In genomic region chr3:111668321-111668720, GRCh38 we compare ENCODE assay signal across 16 cellular contexts. TPM values are rescaled to one million over a fixed set of nuclear protein-coding genes. Genes with fewer than 3 reads are reported as not detected.
DNase-seq lines count a peak whose midpoint lies in the region; ATAC-seq, FAIRE-seq and TF ChIP-seq lines count a peak whose summit lies in the region.
"Had no signal": no experiment of that assay in that cellular context is flagged by ENCODE, and none has a peak within 500 bp of the region (broad histone marks: within the 10 kb centered on the region; RNA-seq: fewer than 3 reads in every experiment).

No MANE protein-coding gene starts in this region.

- H3K9me3 Mint-ChIP-seq in T-helper 1 cell treated with Interleukin-12 subunit alpha and Interleukin-12 subunit beta and Interleukin-4 antibody, amounts not matched to agents 30 μg/mL and 1 μg/mL, for 36 hours: peaks cover 16% of the 10 kb centered on the region
- H3K9me3 Mint-ChIP-seq in activated B cell treated with CpG ODN at 0.5 μM for 24 hours (peaks cover 5% of the 10 kb centered on the region), memory B cell (no peaks in the 10 kb centered on the region)
- H3K9me3 Mint-ChIP-seq: activated naive CD4-positive, alpha-beta T cell treated with anti-CD3 and anti-CD28 coated beads, Interleukin-2, amount 50 U/mL, for 24 hours had no signal

- H3K36me3 ChIP-seq in GM23248 (ENCODE audit: low read depth) (no peaks in the 10 kb centered on the region), body of pancreas (replicated peaks in 1 of 2; ENCODE audit: insufficient read depth in 1 of 2, low read depth in 2 of 2) (no peaks in the 10 kb centered on the region), HepG2 (replicated peaks in 1 of 2; ENCODE audit: control insufficient read depth in 1 of 2, insufficient read depth in 2 of 2, low read length in 2 of 2) (no peaks in the 10 kb centered on the region)
- H3K36me3 ChIP-seq: stomach, upper lobe of right lung had no signal

- CTCF ChIA-PET in activated B cell treated with CpG ODN at 0.5 μM for 24 hours (lab: Charles Lee) (interaction anchor here (0.9 to 5.5 kb wide), 15 partner anchors 9 to 375 kb away, joined by 3 to 34 read pairs (median 6); partner anchors contain the start of genes ABHD10 and PHLDB2), HepG2 (lab: Yijun Ruan, JAX; ENCODE audit: low intra/inter-chr PET ratio, low total read pairs) (interaction anchor here (1.3 to 3.2 kb wide), 5 partner anchors 24 to 345 kb away, joined by 5 to 48 read pairs (median 9); no protein-coding TSS in a partner anchor)

- no TSS peak for BruUV-seq in HepG2 (replicated peaks; lab: Mats Ljungman, UMichigan)

- DNase-seq in T-helper 1 cell (no peak), GM23248 (no peak), activated B cell treated with CpG ODN at 0.5 μM for 24 hours (no peak), memory B cell (ENCODE audit: low spot score in 2 of 2) (no peak), body of pancreas (no peak), HepG2 (ENCODE audit: low spot score) (no peak), cerebellar cortex (ENCODE audit: low spot score) (no peak)
- DNase-seq: 8988T, H9, retina, stomach, upper lobe of right lung had no signal

- H3K27ac ChIP-seq in GM23248: no peak overlapping the region
- H3K27ac ChIP-seq in body of pancreas: no peak overlapping the region
- H3K27ac ChIP-seq in HepG2 (ENCODE audit: extremely low read length, insufficient read depth, low read length): no peak overlapping the region

- no peaks in the 10 kb centered on the region for H3K79me2 ChIP-seq in GM23248 (ENCODE audit: insufficient read depth)
- H3K79me2 ChIP-seq in HepG2 (ENCODE audit: insufficient read depth, low read length): no peaks in the 10 kb centered on the region

- H3K27ac Mint-ChIP-seq in T-helper 1 cell treated with Interleukin-12 subunit alpha and Interleukin-12 subunit beta and Interleukin-4 antibody, amounts not matched to agents 30 μg/mL and 1 μg/mL, for 36 hours: peak overlapping the region; percentile 80
- H3K27ac Mint-ChIP-seq in activated B cell treated with CpG ODN at 0.5 μM for 24 hours (peak overlapping the region; percentile 74), memory B cell (peak overlapping the region; percentile 87)
- H3K27ac Mint-ChIP-seq: H9, WTC11 had no signal

- intact Hi-C loops in activated B cell treated with CpG ODN at 0.5 μM for 24 hours (cut with micrococcal nuclease) (loop anchor here (1.0 to 5.0 kb wide), 3 partner anchors 121 to 374 kb away; partner anchors contain the start of gene ABHD10), body of pancreas (cut with DNase I) (no loop called here), HepG2 (cut with micrococcal nuclease; ENCODE audit: unreplicated experiment) (no loop called here)

- in situ Hi-C loops in GM23248 (cut with MboI) (no loop called here), HepG2 (cut with HindIII; ENCODE audit: extremely low pct_ligation_motif_present, low pct_unique_long_range_greater_than_20kb) (no loop called here)

- no peak overlapping the region for H3K4me3 Mint-ChIP-seq in T-helper 1 cell treated with Interleukin-12 subunit alpha and Interleukin-12 subunit beta and Interleukin-4 antibody, amounts not matched to agents 30 μg/mL and 1 μg/mL, for 36 hours
- H3K4me3 Mint-ChIP-seq in activated B cell treated with CpG ODN at 0.5 μM for 24 hours (no peak overlapping the region), memory B cell (no peak overlapping the region)
- H3K4me3 Mint-ChIP-seq: H9, WTC11 had no signal

- TF ChIP-seq RAD21 in HepG2 (CRISPR knock-in tag; IDR thresholded peaks at IDR 0.05): no peak

- no peaks in the 10 kb centered on the region for H3K27me3 Mint-ChIP-seq in T-helper 1 cell treated with Interleukin-12 subunit alpha and Interleukin-12 subunit beta and Interleukin-4 antibody, amounts not matched to agents 30 μg/mL and 1 μg/mL, for 36 hours (ENCODE audit: low read depth)
- no peaks in the 10 kb centered on the region for H3K27me3 Mint-ChIP-seq in activated B cell treated with CpG ODN at 0.5 μM for 24 hours
- H3K27me3 Mint-ChIP-seq in memory B cell: no peaks in the 10 kb centered on the region
- H3K27me3 Mint-ChIP-seq: activated naive CD4-positive, alpha-beta T cell treated with anti-CD3 and anti-CD28 coated beads, Interleukin-2, amount 50 U/mL, for 24 hours had no signal

- H3F3A ChIP-seq in GM23248 (ENCODE audit: insufficient read depth): peaks cover 22% of the 10 kb centered on the region

- no peak for FAIRE-seq in HepG2 (lab: Jason Lieb, UNC)

- H2AFZ ChIP-seq in GM23248 (no peak overlapping the region), HepG2 (ENCODE audit: low read length) (no peak overlapping the region)

- H3K27me3 ChIP-seq in GM23248 (replicated peaks; ENCODE audit: insufficient read depth): no peaks in the 10 kb centered on the region
- H3K27me3 ChIP-seq in body of pancreas: no peaks in the 10 kb centered on the region
- no peaks in the 10 kb centered on the region; a peak in 1 of 5 replicates for H3K27me3 ChIP-seq in HepG2 (ENCODE audit: control insufficient read depth in 1 of 2, insufficient read depth in 2 of 2, low read length in 2 of 2)
- H3K27me3 ChIP-seq: stomach, upper lobe of right lung had no signal

- H3K4me3 ChIP-seq in GM23248 (no peak overlapping the region), body of pancreas (no peak overlapping the region), HepG2 (replicated peaks in 1 of 3; ENCODE audit: insufficient read depth in 1 of 3, low read depth in 2 of 3, low read length in 3 of 3) (no peak overlapping the region)
- H3K4me3 ChIP-seq: lung, stomach, upper lobe of right lung had no signal

- H3K9me2 ChIP-seq in GM23248 (ENCODE audit: insufficient read depth): no peaks in the 10 kb centered on the region

- H3K9me3 ChIP-seq in GM23248 (ENCODE audit: low read depth) (no peaks in the 10 kb centered on the region), body of pancreas (no peaks in the 10 kb centered on the region), HepG2 (ENCODE audit: low read length) (no peaks in the 10 kb centered on the region)
- H3K9me3 ChIP-seq: stomach, upper lobe of right lung had no signal

- peaks cover 42% of the 10 kb centered on the region for H3K36me3 Mint-ChIP-seq in T-helper 1 cell treated with Interleukin-12 subunit alpha and Interleukin-12 subunit beta and Interleukin-4 antibody, amounts not matched to agents 30 μg/mL and 1 μg/mL, for 36 hours (ENCODE audit: low read depth)
- H3K36me3 Mint-ChIP-seq in activated B cell treated with CpG ODN at 0.5 μM for 24 hours (ENCODE audit: low read depth) (peaks cover 7% of the 10 kb centered on the region), memory B cell (peaks cover 4% of the 10 kb centered on the region)

- H3K4me1 Mint-ChIP-seq in T-helper 1 cell treated with Interleukin-12 subunit alpha and Interleukin-12 subunit beta and Interleukin-4 antibody, amounts not matched to agents 30 μg/mL and 1 μg/mL, for 36 hours (ENCODE audit: low read depth): peaks cover 62% of the 10 kb centered on the region
- H3K4me1 Mint-ChIP-seq in activated B cell treated with CpG ODN at 0.5 μM for 24 hours: peaks cover 35% of the 10 kb centered on the region
- peaks cover 13% of the 10 kb centered on the region for H3K4me1 Mint-ChIP-seq in memory B cell

- TF ChIP-seq POLR2A in body of pancreas (IDR thresholded peaks at IDR 0.05) (no peak), HepG2 (IDR thresholded peaks at IDR 0.05; ENCODE audit: insufficient read depth in 1 of 2, low read depth in 2 of 2, low read length in 2 of 2) (no peak)

- POLR2A ChIA-PET in activated B cell treated with CpG ODN at 0.5 μM for 24 hours (lab: Charles Lee): interaction anchor here (0.6 to 2.1 kb wide), 10 partner anchors 9 to 331 kb away, joined by 3 to 13 read pairs (median 7); partner anchors contain the start of gene ABHD10
- POLR2A ChIA-PET in HepG2 (lab: Yijun Ruan, JAX): no interaction called here

- H3K4me2 ChIP-seq in GM23248 (ENCODE audit: unreplicated experiment) (no peak overlapping the region), HepG2 (ENCODE audit: low read depth, low read length) (no peak overlapping the region)

- H3K9ac ChIP-seq in GM23248: 0 out of 2 replicates have a peak overlapping the region, but pooled peaks have one; percentile 1
- H3K9ac ChIP-seq in HepG2 (ENCODE audit: insufficient read depth, low read depth, low read length): no peak overlapping the region

- no peak for TF ChIP-seq CTCF in activated B cell treated with CpG ODN at 0.5 μM for 24 hours (IDR thresholded peaks at IDR 0.05)
- no peak for TF ChIP-seq CTCF in body of pancreas (IDR thresholded peaks at IDR 0.05)
- no peak for TF ChIP-seq CTCF in HepG2 (CRISPR knock-in tag; IDR thresholded peaks at IDR 0.05)

- TF ChIP-seq EP300 in HepG2 (IDR thresholded peaks at IDR 0.05; ENCODE audit: low read depth in 2 of 2, low read length in 2 of 2): no peak
- TF ChIP-seq EP300 in HepG2 (CRISPR knock-in tag; IDR thresholded peaks at IDR 0.05; ENCODE audit: borderline replicate concordance): no peak

- peaks cover 35% of the 10 kb centered on the region for H3K4me1 ChIP-seq in GM23248 (ENCODE audit: insufficient read depth)
- peaks cover 1% of the 10 kb centered on the region for H3K4me1 ChIP-seq in body of pancreas
- H3K4me1 ChIP-seq in HepG2 (ENCODE audit: insufficient read depth, low read length): peaks cover 3% of the 10 kb centered on the region

- ATAC-seq in activated B cell treated with CpG ODN at 0.5 μM for 24 hours (ENCODE audit: low read depth) (no peak), memory B cell (ENCODE audit: low read depth) (no peak), body of pancreas (no peak), HepG2 (no peak)

- no peaks in the 10 kb centered on the region for H4K20me1 ChIP-seq in GM23248 (ENCODE audit: insufficient read depth)
- no peaks in the 10 kb centered on the region for H4K20me1 ChIP-seq in HepG2 (ENCODE audit: insufficient read depth, low read length)

RNA-seq across cellular contexts. Expression of gene PLCXD2, which starts 6.2 kb away (rescaled TPM):
- total RNA-seq in GM23248 (2014; rRNA removed; shearing (Covaris generic)): 0.38 and 0.54 TPM in 2 replicates
- polyA plus RNA-seq in GM23248 (2016; fragmentation: Nextera tagmentation; extraction: Ambion mirVana) (0.11 TPM in 1 of 2 replicates, not detected in the other), HepG2 (2011; rRNA removed) (4.7 and 4.8 TPM in 2 replicates)
- total RNA-seq in activated B cell treated with CpG ODN at 0.5 μM for 24 hours (6.1 and 7.2 TPM in 2 replicates), body of pancreas (10 to 100 TPM in 1 of 2 donors, 1 to 10 TPM in 1; 5.2 to 23.4 TPM), HepG2 (2016; rRNA removed; fragmentation: Illumina TruSeq; extraction: Trizol) (23.5 and 29.1 TPM in 2 replicates)
- 9.1 and 11.9 TPM in 2 replicates for total RNA-seq in HepG2 (2016; cell fraction: cytosol; rRNA removed; fragmentation: Illumina TruSeq; extraction: Trizol; ENCODE audit: low read depth)
- 21.6 and 24.6 TPM in 2 replicates for total RNA-seq in HepG2 (2016; cell fraction: insoluble cytoplasmic fraction; rRNA removed; fragmentation: Illumina TruSeq; extraction: Trizol)
- total RNA-seq in HepG2 (2016; cell fraction: membrane; rRNA removed; fragmentation: Illumina TruSeq; extraction: Trizol): 18.7 and 18.8 TPM in 2 replicates
- 27.0 and 27.2 TPM in 2 replicates for total RNA-seq in HepG2 (2016; cell fraction: nucleus; rRNA removed; fragmentation: Illumina TruSeq; extraction: Trizol)
- polyA plus RNA-seq in HepG2 (2011; cell fraction: cytosol; rRNA removed): 4.7 and 6.8 TPM in 2 replicates
- 2.9 and 3.5 TPM in 2 replicates for polyA plus RNA-seq in HepG2 (2011; cell fraction: nucleus; rRNA removed)
- 7.1 and 11.5 TPM in 2 replicates for polyA plus RNA-seq in HepG2 (2012)
- polyA plus RNA-seq in HepG2 (2016; cell fraction: cytosol; fragmentation: Illumina TruSeq; extraction: Trizol; ENCODE audit: low read depth): 9.5 and 11.8 TPM in 2 replicates
- polyA plus RNA-seq in HepG2 (2016; cell fraction: insoluble cytoplasmic fraction; fragmentation: Illumina TruSeq; extraction: Trizol; ENCODE audit: low read depth): 17.7 and 19.9 TPM in 2 replicates
- polyA plus RNA-seq in HepG2 (2016; cell fraction: membrane; fragmentation: Illumina TruSeq; extraction: Trizol; ENCODE audit: low read depth): 14.0 and 14.3 TPM in 2 replicates
- 8.6 and 9.9 TPM in 2 replicates for polyA plus RNA-seq in HepG2 (2016; cell fraction: nucleus; fragmentation: Illumina TruSeq; extraction: Trizol; ENCODE audit: insufficient read depth, low read depth)
- polyA minus RNA-seq in HepG2 (2011; rRNA and poly(A)+ RNA removed; ENCODE audit: low replicate concordance): 3.4 and 6.0 TPM in 2 replicates
- 0.49 and 2.7 TPM in 2 replicates for polyA minus RNA-seq in HepG2 (2011; cell fraction: cytosol; rRNA and poly(A)+ RNA removed)
- 62.8 and 86.4 TPM in 2 replicates for polyA minus RNA-seq in HepG2 (2011; cell fraction: nucleus; rRNA and poly(A)+ RNA removed)
